Comparison of ENCODE assay signal across 8 cellular contexts in genomic region chr4:38310446-38311043, GRCh38.
DNase-seq lines count a peak whose midpoint lies in the region; ATAC-seq and TF ChIP-seq lines count a peak whose summit lies in the region.

No MANE protein-coding gene starts in this region.

- CTCF ChIA-PET in HEK293T (lab: Yijun Ruan, JAX): no interaction called here

- POLR2A ChIA-PET in HEK293T (lab: Yijun Ruan, JAX): no interaction called here

- H3K27me3 ChIP-seq in esophagus muscularis mucosa: no peaks in the 10 kb centered on the region

- no peaks in the 10 kb centered on the region for H3K9me3 ChIP-seq in esophagus muscularis mucosa

- H3K4me1 ChIP-seq in esophagus muscularis mucosa: peaks cover 0 to 5% (median 0%) of the 10 kb centered on the region in 4 donors

- H3K27ac ChIP-seq in esophagus muscularis mucosa (replicated peaks in 1 of 4): no peak overlapping the region

- no peak for TF ChIP-seq EP300 in esophagus muscularis mucosa (IDR thresholded peaks at IDR 0.05)

- 78% methylated on average over 4 of the region's 4 CpGs for WGBS in esophagus muscularis mucosa

- no peak for TF ChIP-seq POLR2A in esophagus muscularis mucosa (IDR thresholded peaks at IDR 0.05; ENCODE audit: low read depth)

- no peak for TF ChIP-seq CTCF in esophagus muscularis mucosa (IDR thresholded peaks at IDR 0.05)

- H3K36me3 ChIP-seq in esophagus muscularis mucosa: no peaks in the 10 kb centered on the region

- intact Hi-C loops in esophagus muscularis mucosa (cut with DNase I): loop anchor here (10.0 kb wide), 1 partner anchor 246 kb away; no protein-coding TSS in a partner anchor

- DNase-seq in activated T-helper 1 cell treated with Interleukin-2 at 50 U/mL for 16 hours (ENCODE audit: low read depth): peak; percentile 47
- DNase-seq in stimulated activated CD4-positive, alpha-beta T cell treated with anti-CD3 and anti-CD28 coated beads, Interleukin-12 subunit alpha, Interleukin-12 subunit beta, amount 100 ng/mL, for 24 hours (ENCODE audit: low read depth in 2 of 2): peak; percentile 35 to 51
- no peak for DNase-seq in SIG-M5 treated with dmso at 0.1 percent for 504 hours (lab: John Stamatoyannopoulos, UW; ENCODE audit: unreplicated experiment)
- DNase-seq in esophagus muscularis mucosa (ENCODE audit: extremely low spot score): no peak
- no peak for DNase-seq in islet precursor cell
- DNase-seq in HEK293T (ENCODE audit: extremely low spot score): no peak

- H3K4me3 ChIP-seq in esophagus muscularis mucosa: no peak overlapping the region

- ATAC-seq in GM21367 (IDR thresholded peaks at IDR 0.05; ENCODE audit: unreplicated experiment): peak; percentile 85
- peak; percentile 85 for ATAC-seq in HG03565 (IDR thresholded peaks at IDR 0.05; ENCODE audit: unreplicated experiment)

TF ChIP-seq in HEK293T, 16 proteins besides CTCF, POLR2A, EP300 and RAD21:
- TF ChIP-seq ELF4 (IDR thresholded peaks at IDR 0.05): no peak
- TF ChIP-seq HDGF (IDR thresholded peaks at IDR 0.05; ENCODE audit: borderline replicate concordance): no peak
- no peak for TF ChIP-seq SP1 (IDR thresholded peaks at IDR 0.05)
- TF ChIP-seq ZNF384 (IDR thresholded peaks at IDR 0.05): no peak
- no peak for TF ChIP-seq TARDBP (IDR thresholded peaks at IDR 0.05)
- TF ChIP-seq ARNT (IDR thresholded peaks at IDR 0.05): no peak
- TF ChIP-seq NFRKB (IDR thresholded peaks at IDR 0.05): no peak
- no peak for TF ChIP-seq FOXK2 (IDR thresholded peaks at IDR 0.05)
- no peak for TF ChIP-seq BHLHE40 (IDR thresholded peaks at IDR 0.05; ENCODE audit: borderline replicate concordance)
- TF ChIP-seq FOXM1 (IDR thresholded peaks at IDR 0.05; ENCODE audit: borderline replicate concordance): no peak
- no peak for TF ChIP-seq FOXA1 (IDR thresholded peaks at IDR 0.05)
- TF ChIP-seq LEF1 (IDR thresholded peaks at IDR 0.05; ENCODE audit: borderline replicate concordance): no peak
- no peak for TF ChIP-seq L3MBTL2 (conservative IDR thresholded peaks at IDR 0.05)
- TF ChIP-seq SUZ12 (IDR thresholded peaks at IDR 0.05): no peak

Comparison
In these comparisons a context has a peak if more than half of its experiments do, and no peak if none do; other contexts are left out.
1. DNase-seq: peak in activated T-helper 1 cell treated with Interleukin-2 at 50 U/mL for 16 hours (single experiment) and stimulated activated CD4-positive, alpha-beta T cell treated with anti-CD3 and anti-CD28 coated beads, Interleukin-12 subunit alpha, Interleukin-12 subunit beta, amount 100 ng/mL, for 24 hours (2 of 2); none in SIG-M5 treated with dmso at 0.1 percent for 504 hours (single experiment), esophagus muscularis mucosa (single experiment), islet precursor cell (single experiment) and HEK293T (single experiment).